Comparison of ENCODE assay signal across 28 cellular contexts in genomic region chr7:129338450-129338849, GRCh38.
"Had no signal": no experiment of that assay in that cellular context is flagged by ENCODE, and none has a peak within 500 bp of the region (broad histone marks: within the 10 kb centered on the region; RNA-seq: fewer than 3 reads in every experiment).

No MANE protein-coding gene starts in this region.

- H3K27me3 ChIP-seq: colonic mucosa, dorsolateral prefrontal cortex, esophagus muscularis mucosa, esophagus squamous epithelium, foreskin keratinocyte, gastrocnemius medialis, gastroesophageal sphincter, heart left ventricle, heart right ventricle had no signal

- H3K4me3 ChIP-seq: colonic mucosa, coronary artery, dorsolateral prefrontal cortex, esophagus muscularis mucosa, esophagus squamous epithelium, gastrocnemius medialis, gastroesophageal sphincter, heart left ventricle, heart right ventricle had no signal

- ATAC-seq: effector memory CD8-positive, alpha-beta T cell; esophagus mucosa; foreskin keratinocyte; gastrocnemius medialis; gastroesophageal sphincter; heart left ventricle; heart right ventricle had no signal

- FAIRE-seq: colon, endometrium, endothelial cell of umbilical vein, frontal cortex had no signal

- H3K36me3 ChIP-seq: colonic mucosa, esophagus muscularis mucosa, esophagus squamous epithelium, gastrocnemius medialis, gastroesophageal sphincter, heart left ventricle, heart right ventricle had no signal

- H3K9me3 ChIP-seq: colonic mucosa, esophagus muscularis mucosa, esophagus squamous epithelium, gastrocnemius medialis, gastroesophageal sphincter, heart left ventricle, heart right ventricle had no signal

- H3K4me1 ChIP-seq: colonic mucosa, foreskin keratinocyte, gastroesophageal sphincter, heart left ventricle, heart right ventricle had no signal

- H3K27ac ChIP-seq: colonic mucosa, coronary artery, dorsolateral prefrontal cortex, epithelial cell of prostate, esophagus muscularis mucosa, esophagus squamous epithelium, foreskin keratinocyte, gastrocnemius medialis, gastroesophageal sphincter, heart left ventricle, heart right ventricle had no signal

- DNase-seq: colonic mucosa; cortex of kidney; dermis blood vessel endothelial cell; dorsolateral prefrontal cortex; effector CD4-positive, alpha-beta T cell; effector CD8-positive, alpha-beta T cell; effector memory CD4-positive, alpha-beta T cell; effector memory CD8-positive, alpha-beta T cell; endodermal cell; erythroblast; esophagus squamous epithelium; foreskin fibroblast; foreskin keratinocyte; foreskin melanocyte; gastrocnemius medialis; glutamatergic neuron; head of caudate nucleus; heart left ventricle; heart right ventricle had no signal
